8 cellular contexts compared by ENCODE assay signal in genomic region chr10:97731346-97732051, GRCh38. TPM values are rescaled to one million over a fixed set of nuclear protein-coding genes. Genes with fewer than 3 reads are reported as not detected.
DNase-seq lines count a peak whose midpoint lies in the region; ATAC-seq, FAIRE-seq and TF ChIP-seq lines count a peak whose summit lies in the region.

No MANE protein-coding gene starts in this region.

- no TSS peak for BruUV-seq in HepG2 (replicated peaks; lab: Mats Ljungman, UMichigan)

- H3K79me2 ChIP-seq in HepG2 (ENCODE audit: insufficient read depth, low read length) = no peaks in the 10 kb centered on the region

- H3K9me3 ChIP-seq in HepG2 (ENCODE audit: low read length) = no peaks in the 10 kb centered on the region

- in situ Hi-C loops in HepG2 (cut with HindIII; ENCODE audit: extremely low pct_ligation_motif_present, low pct_unique_long_range_greater_than_20kb) = loop anchor here (5.0 kb wide), 1 partner anchor 54 kb away; no protein-coding TSS in a partner anchor

- no peaks in the 10 kb centered on the region for H4K20me1 ChIP-seq in HepG2 (ENCODE audit: insufficient read depth, low read length)

- no peak overlapping the region for H3K4me2 ChIP-seq in HepG2 (ENCODE audit: low read depth, low read length)

- peak; percentile 89 for FAIRE-seq in HepG2 (lab: Jason Lieb, UNC)

- WGBS in HepG2 (ENCODE audit: low lambda C conversion rate) = 34% methylated on average over 7 of the region's 9 CpGs

- peak; percentile 90 for TF ChIP-seq CTCF in chondrocyte (IDR thresholded peaks at IDR 0.05)
- TF ChIP-seq CTCF in HepG2 (CRISPR knock-in tag; IDR thresholded peaks at IDR 0.05) = peak; percentile 94

- H3K4me3 Mint-ChIP-seq in chondrocyte (ENCODE audit: unreplicated experiment) = no peak overlapping the region

- intact Hi-C loops in Right ventricle myocardium inferior (cut with DNase I) (loop anchor here (1.0 to 2.0 kb wide), 3 partner anchors 22 to 55 kb away; no protein-coding TSS in a partner anchor), cardiac septum (cut with DNase I) (loop anchor here (1.0 to 5.0 kb wide), 2 partner anchors 22 to 54 kb away; no protein-coding TSS in a partner anchor), HepG2 (cut with micrococcal nuclease; ENCODE audit: unreplicated experiment) (loop anchor here (1.0 kb wide), 2 partner anchors 22 to 55 kb away; no protein-coding TSS in a partner anchor)

- H3K4me3 ChIP-seq in HepG2 (replicated peaks in 1 of 3; ENCODE audit: insufficient read depth in 1 of 3, low read depth in 2 of 3, low read length in 3 of 3) = no peak overlapping the region

- H3K4me1 ChIP-seq in HepG2 (ENCODE audit: insufficient read depth, low read length) = peaks cover 11% of the 10 kb centered on the region

- TF ChIP-seq EP300 in HepG2 (IDR thresholded peaks at IDR 0.05; ENCODE audit: low read depth in 2 of 2, low read length in 2 of 2) (no peak), HepG2 (CRISPR knock-in tag; IDR thresholded peaks at IDR 0.05; ENCODE audit: borderline replicate concordance) (no peak)

- H3K36me3 Mint-ChIP-seq in chondrocyte (ENCODE audit: low read depth) = peaks cover 2% of the 10 kb centered on the region

- POLR2A ChIA-PET in HepG2 (lab: Yijun Ruan, JAX) = no interaction called here

- CTCF ChIA-PET in HepG2 (lab: Yijun Ruan, JAX; ENCODE audit: low intra/inter-chr PET ratio, low total read pairs) = interaction anchor here (0.8 to 2.9 kb wide), 6 partner anchors 22 to 159 kb away, joined by 3 to 40 read pairs (median 12); partner anchors contain the start of gene ANKRD2

- H3K4me1 Mint-ChIP-seq in chondrocyte (ENCODE audit: low read depth) = peaks cover 13% of the 10 kb centered on the region

- no peak overlapping the region for H3K9ac ChIP-seq in HepG2 (ENCODE audit: insufficient read depth, low read depth, low read length)

- H2AFZ ChIP-seq in HepG2 (ENCODE audit: low read length) = no peak overlapping the region

- TF ChIP-seq POLR2A in HepG2 (IDR thresholded peaks at IDR 0.05; ENCODE audit: insufficient read depth in 1 of 2, low read depth in 2 of 2, low read length in 2 of 2) = no peak

- ATAC-seq in Right ventricle myocardium inferior (peak; percentile 71), HepG2 (peak; percentile 76), HG03354 (IDR thresholded peaks at IDR 0.05; ENCODE audit: poor library complexity, severe bottlenecking, unreplicated experiment) (no peak)

- DNase-seq in Right ventricle myocardium inferior (ENCODE audit: missing footprints) (no peak), cardiac septum (ENCODE audit: low spot score) (no peak), NCI-H2107 (lab: John Stamatoyannopoulos, UW) (peak; percentile 17), UCSD-AML1 (lab: John Stamatoyannopoulos, UW; ENCODE audit: unreplicated experiment) (peak; percentile 28), chondrocyte (ENCODE audit: low spot score) (peak; percentile 42), HepG2 (ENCODE audit: low spot score) (peak; percentile 66)
- DNase-seq in stimulated activated CD8-positive, alpha-beta memory T cell treated with anti-CD3 and anti-CD28 coated beads, Interleukin-12 subunit alpha, Interleukin-12 subunit beta, amount 100 ng/mL, for 1 hour (ENCODE audit: low read depth) = peak; percentile 16

- H3K27ac ChIP-seq in HepG2 (ENCODE audit: extremely low read length, insufficient read depth, low read length) = no peak overlapping the region

- peak overlapping the region; percentile 29 for H3K27ac Mint-ChIP-seq in chondrocyte (ENCODE audit: unreplicated experiment)

- no peaks in the 10 kb centered on the region for H3K36me3 ChIP-seq in HepG2 (replicated peaks in 1 of 2; ENCODE audit: control insufficient read depth in 1 of 2, insufficient read depth in 2 of 2, low read length in 2 of 2)

- peak; percentile 89 for TF ChIP-seq RAD21 in HepG2 (CRISPR knock-in tag; IDR thresholded peaks at IDR 0.05)

- H3K27me3 Mint-ChIP-seq in chondrocyte (ENCODE audit: low read depth) = no peaks in the 10 kb centered on the region

- H3K9me3 Mint-ChIP-seq in chondrocyte (ENCODE audit: low read depth) = no peaks in the 10 kb centered on the region

- peaks cover 0 to 10% of the 10 kb centered on the region in 2 experiments; a peak in 2 of 5 replicates for H3K27me3 ChIP-seq in HepG2 (ENCODE audit: control insufficient read depth in 1 of 2, insufficient read depth in 2 of 2, low read length in 2 of 2)

RNA-seq across cellular contexts. Expression of gene ZFYVE27, which starts 5.4 kb away (rescaled TPM):
- total RNA-seq in Right ventricle myocardium inferior (11.7 TPM), cardiac septum (19.8 TPM), chondrocyte (16.9 to 18.1 TPM (median 17.1 TPM) in 3 replicates), HepG2 (2016; rRNA removed; fragmentation: Illumina TruSeq; extraction: Trizol) (6.1 and 19.7 TPM in 2 replicates)
- 2.8 and 3.8 TPM in 2 replicates for total RNA-seq in HepG2 (2016; cell fraction: cytosol; rRNA removed; fragmentation: Illumina TruSeq; extraction: Trizol; ENCODE audit: low read depth)
- total RNA-seq in HepG2 (2016; cell fraction: insoluble cytoplasmic fraction; rRNA removed; fragmentation: Illumina TruSeq; extraction: Trizol) = 5.8 and 20.5 TPM in 2 replicates
- 4.5 and 6.1 TPM in 2 replicates for total RNA-seq in HepG2 (2016; cell fraction: membrane; rRNA removed; fragmentation: Illumina TruSeq; extraction: Trizol)
- 36.5 and 37.6 TPM in 2 replicates for total RNA-seq in HepG2 (2016; cell fraction: nucleus; rRNA removed; fragmentation: Illumina TruSeq; extraction: Trizol)
- polyA plus RNA-seq in HepG2 (2011; rRNA removed) = 20.5 and 26.9 TPM in 2 replicates
- polyA plus RNA-seq in HepG2 (2011; cell fraction: cytosol; rRNA removed) = 11.3 and 12.9 TPM in 2 replicates
- polyA plus RNA-seq in HepG2 (2011; cell fraction: nucleus; rRNA removed) = 107 and 112 TPM in 2 replicates
- 13.0 and 18.5 TPM in 2 replicates for polyA plus RNA-seq in HepG2 (2012)
- polyA plus RNA-seq in HepG2 (2016; cell fraction: cytosol; fragmentation: Illumina TruSeq; extraction: Trizol; ENCODE audit: low read depth) = 0.68 and 0.92 TPM in 2 replicates
- 4.2 and 4.9 TPM in 2 replicates for polyA plus RNA-seq in HepG2 (2016; cell fraction: insoluble cytoplasmic fraction; fragmentation: Illumina TruSeq; extraction: Trizol; ENCODE audit: low read depth)
- 1.7 and 2.1 TPM in 2 replicates for polyA plus RNA-seq in HepG2 (2016; cell fraction: membrane; fragmentation: Illumina TruSeq; extraction: Trizol; ENCODE audit: low read depth)
- polyA plus RNA-seq in HepG2 (2016; cell fraction: nucleus; fragmentation: Illumina TruSeq; extraction: Trizol; ENCODE audit: insufficient read depth, low read depth) = 50.1 and 57.5 TPM in 2 replicates
- polyA minus RNA-seq in HepG2 (2011; rRNA and poly(A)+ RNA removed; ENCODE audit: low replicate concordance) = 26.7 and 43.3 TPM in 2 replicates
- 6.0 and 6.5 TPM in 2 replicates for polyA minus RNA-seq in HepG2 (2011; cell fraction: cytosol; rRNA and poly(A)+ RNA removed)
- polyA minus RNA-seq in HepG2 (2011; cell fraction: nucleus; rRNA and poly(A)+ RNA removed) = 45.2 and 45.3 TPM in 2 replicates

RNA-seq across cellular contexts. Expression of gene MARVELD1, which starts 18.0 kb away (rescaled TPM):
- 8.9 TPM for total RNA-seq in Right ventricle myocardium inferior
- 8.6 TPM for total RNA-seq in cardiac septum
- 133 to 150 TPM (median 143 TPM) in 3 replicates for total RNA-seq in chondrocyte
- total RNA-seq in HepG2 (2016; rRNA removed; fragmentation: Illumina TruSeq; extraction: Trizol) = not detected in 2 replicates
- not detected in 2 replicates for total RNA-seq in HepG2 (2016; cell fraction: cytosol; rRNA removed; fragmentation: Illumina TruSeq; extraction: Trizol; ENCODE audit: low read depth)
- total RNA-seq in HepG2 (2016; cell fraction: insoluble cytoplasmic fraction; rRNA removed; fragmentation: Illumina TruSeq; extraction: Trizol) = not detected in 2 replicates
- total RNA-seq in HepG2 (2016; cell fraction: membrane; rRNA removed; fragmentation: Illumina TruSeq; extraction: Trizol) = not detected in 2 replicates
- not detected in 2 replicates for total RNA-seq in HepG2 (2016; cell fraction: nucleus; rRNA removed; fragmentation: Illumina TruSeq; extraction: Trizol)
- 0.08 TPM in 1 of 2 replicates, not detected in the other for polyA plus RNA-seq in HepG2 (2011; rRNA removed)
- polyA plus RNA-seq in HepG2 (2011; cell fraction: cytosol; rRNA removed) = 0.03 TPM in 1 of 2 replicates, not detected in the other
- 0.03 and 0.26 TPM in 2 replicates for polyA plus RNA-seq in HepG2 (2011; cell fraction: nucleus; rRNA removed)
- not detected in 2 replicates for polyA plus RNA-seq in HepG2 (2012)
- not detected in 2 replicates for polyA plus RNA-seq in HepG2 (2016; cell fraction: cytosol; fragmentation: Illumina TruSeq; extraction: Trizol; ENCODE audit: low read depth)
- polyA plus RNA-seq in HepG2 (2016; cell fraction: insoluble cytoplasmic fraction; fragmentation: Illumina TruSeq; extraction: Trizol; ENCODE audit: low read depth) = not detected in 2 replicates
- not detected in 2 replicates for polyA plus RNA-seq in HepG2 (2016; cell fraction: membrane; fragmentation: Illumina TruSeq; extraction: Trizol; ENCODE audit: low read depth)
- polyA plus RNA-seq in HepG2 (2016; cell fraction: nucleus; fragmentation: Illumina TruSeq; extraction: Trizol; ENCODE audit: insufficient read depth, low read depth) = not detected in 2 replicates
- 33.8 TPM in 1 of 2 replicates, not detected in the other for polyA minus RNA-seq in HepG2 (2011; rRNA and poly(A)+ RNA removed; ENCODE audit: low replicate concordance)
- polyA minus RNA-seq in HepG2 (2011; cell fraction: cytosol; rRNA and poly(A)+ RNA removed) = not detected in 2 replicates
- polyA minus RNA-seq in HepG2 (2011; cell fraction: nucleus; rRNA and poly(A)+ RNA removed) = 0.13 TPM in 1 of 2 replicates, not detected in the other

RNA-seq across cellular contexts. Expression of gene SFRP5, which starts 40.3 kb away (rescaled TPM):
- total RNA-seq in Right ventricle myocardium inferior (2.5 TPM), cardiac septum (3.2 TPM), chondrocyte (0.31 to 0.80 TPM (median 0.35 TPM) in 3 replicates), HepG2 (2016; rRNA removed; fragmentation: Illumina TruSeq; extraction: Trizol) (0.83 and 1.7 TPM in 2 replicates)
- total RNA-seq in HepG2 (2016; cell fraction: cytosol; rRNA removed; fragmentation: Illumina TruSeq; extraction: Trizol; ENCODE audit: low read depth) = 0.09 and 0.61 TPM in 2 replicates
- total RNA-seq in HepG2 (2016; cell fraction: insoluble cytoplasmic fraction; rRNA removed; fragmentation: Illumina TruSeq; extraction: Trizol) = 0.89 and 2.0 TPM in 2 replicates
- 1.0 and 1.9 TPM in 2 replicates for total RNA-seq in HepG2 (2016; cell fraction: membrane; rRNA removed; fragmentation: Illumina TruSeq; extraction: Trizol)
- total RNA-seq in HepG2 (2016; cell fraction: nucleus; rRNA removed; fragmentation: Illumina TruSeq; extraction: Trizol) = 1.2 and 1.3 TPM in 2 replicates
- polyA plus RNA-seq in HepG2 (2011; rRNA removed) = 0.16 and 0.32 TPM in 2 replicates
- 0.19 and 0.67 TPM in 2 replicates for polyA plus RNA-seq in HepG2 (2011; cell fraction: cytosol; rRNA removed)
- polyA plus RNA-seq in HepG2 (2011; cell fraction: nucleus; rRNA removed) = 0.27 TPM in 1 of 2 replicates, not detected in the other
- 0.07 and 0.08 TPM in 2 replicates for polyA plus RNA-seq in HepG2 (2012)
- 0.59 and 0.68 TPM in 2 replicates for polyA plus RNA-seq in HepG2 (2016; cell fraction: cytosol; fragmentation: Illumina TruSeq; extraction: Trizol; ENCODE audit: low read depth)
- polyA plus RNA-seq in HepG2 (2016; cell fraction: insoluble cytoplasmic fraction; fragmentation: Illumina TruSeq; extraction: Trizol; ENCODE audit: low read depth) = 1.1 and 1.2 TPM in 2 replicates
- polyA plus RNA-seq in HepG2 (2016; cell fraction: membrane; fragmentation: Illumina TruSeq; extraction: Trizol; ENCODE audit: low read depth) = 0.91 and 1.5 TPM in 2 replicates
- 2.7 and 3.2 TPM in 2 replicates for polyA plus RNA-seq in HepG2 (2016; cell fraction: nucleus; fragmentation: Illumina TruSeq; extraction: Trizol; ENCODE audit: insufficient read depth, low read depth)
- 0.76 TPM in 1 of 2 replicates, not detected in the other for polyA minus RNA-seq in HepG2 (2011; rRNA and poly(A)+ RNA removed; ENCODE audit: low replicate concordance)
- polyA minus RNA-seq in HepG2 (2011; cell fraction: cytosol; rRNA and poly(A)+ RNA removed) = 0.79 TPM in 1 of 2 replicates, not detected in the other
- not detected in 2 replicates for polyA minus RNA-seq in HepG2 (2011; cell fraction: nucleus; rRNA and poly(A)+ RNA removed)

RNA-seq across cellular contexts. Expression of gene AVPI1, which starts 44.5 kb away (rescaled TPM):
- total RNA-seq in Right ventricle myocardium inferior = 8.7 TPM
- 6.3 TPM for total RNA-seq in cardiac septum
- total RNA-seq in chondrocyte = 5.1 to 7.7 TPM (median 6.5 TPM) in 3 replicates
- 39.8 and 47.6 TPM in 2 replicates for total RNA-seq in HepG2 (2016; rRNA removed; fragmentation: Illumina TruSeq; extraction: Trizol)
- 17.3 and 23.9 TPM in 2 replicates for total RNA-seq in HepG2 (2016; cell fraction: cytosol; rRNA removed; fragmentation: Illumina TruSeq; extraction: Trizol; ENCODE audit: low read depth)
- total RNA-seq in HepG2 (2016; cell fraction: insoluble cytoplasmic fraction; rRNA removed; fragmentation: Illumina TruSeq; extraction: Trizol) = 40.9 and 48.9 TPM in 2 replicates
- total RNA-seq in HepG2 (2016; cell fraction: membrane; rRNA removed; fragmentation: Illumina TruSeq; extraction: Trizol) = 32.7 and 40.7 TPM in 2 replicates
- total RNA-seq in HepG2 (2016; cell fraction: nucleus; rRNA removed; fragmentation: Illumina TruSeq; extraction: Trizol) = 19.1 and 24.2 TPM in 2 replicates
- polyA plus RNA-seq in HepG2 (2011; rRNA removed) = 60.6 and 61.2 TPM in 2 replicates
- polyA plus RNA-seq in HepG2 (2011; cell fraction: cytosol; rRNA removed) = 46.9 and 72.0 TPM in 2 replicates
- polyA plus RNA-seq in HepG2 (2011; cell fraction: nucleus; rRNA removed) = 30.9 and 32.2 TPM in 2 replicates
- 17.8 and 27.6 TPM in 2 replicates for polyA plus RNA-seq in HepG2 (2012)
- polyA plus RNA-seq in HepG2 (2016; cell fraction: cytosol; fragmentation: Illumina TruSeq; extraction: Trizol; ENCODE audit: low read depth) = 15.1 and 21.8 TPM in 2 replicates
- 52.4 and 52.8 TPM in 2 replicates for polyA plus RNA-seq in HepG2 (2016; cell fraction: insoluble cytoplasmic fraction; fragmentation: Illumina TruSeq; extraction: Trizol; ENCODE audit: low read depth)
- 23.9 and 32.8 TPM in 2 replicates for polyA plus RNA-seq in HepG2 (2016; cell fraction: membrane; fragmentation: Illumina TruSeq; extraction: Trizol; ENCODE audit: low read depth)
- 25.4 and 28.6 TPM in 2 replicates for polyA plus RNA-seq in HepG2 (2016; cell fraction: nucleus; fragmentation: Illumina TruSeq; extraction: Trizol; ENCODE audit: insufficient read depth, low read depth)
- 68.6 and 143 TPM in 2 replicates for polyA minus RNA-seq in HepG2 (2011; rRNA and poly(A)+ RNA removed; ENCODE audit: low replicate concordance)
- 32.1 and 32.4 TPM in 2 replicates for polyA minus RNA-seq in HepG2 (2011; cell fraction: cytosol; rRNA and poly(A)+ RNA removed)
- polyA minus RNA-seq in HepG2 (2011; cell fraction: nucleus; rRNA and poly(A)+ RNA removed) = 21.8 and 28.6 TPM in 2 replicates

Comparison
In these comparisons a context has a peak if more than half of its experiments do, and no peak if none do; other contexts are left out.
1. DNase-seq: peak in NCI-H2107 (single experiment), UCSD-AML1 (single experiment), chondrocyte (single experiment), HepG2 (single experiment) and stimulated activated CD8-positive, alpha-beta memory T cell treated with anti-CD3 and anti-CD28 coated beads, Interleukin-12 subunit alpha, Interleukin-12 subunit beta, amount 100 ng/mL, for 1 hour (single experiment); none in Right ventricle myocardium inferior (single experiment) and cardiac septum (single experiment).
2. RNA of gene MARVELD1, which starts 18.0 kb away (total RNA-seq): 133 to 150 TPM in chondrocyte; 8.9 TPM in Right ventricle myocardium inferior (single experiment), 8.6 TPM in cardiac septum (single experiment) and not detected in HepG2; every median in the first group is over 10 times any median in the second.